ENCODE assay signal across 18 cellular contexts in the genomic region with DNA sequence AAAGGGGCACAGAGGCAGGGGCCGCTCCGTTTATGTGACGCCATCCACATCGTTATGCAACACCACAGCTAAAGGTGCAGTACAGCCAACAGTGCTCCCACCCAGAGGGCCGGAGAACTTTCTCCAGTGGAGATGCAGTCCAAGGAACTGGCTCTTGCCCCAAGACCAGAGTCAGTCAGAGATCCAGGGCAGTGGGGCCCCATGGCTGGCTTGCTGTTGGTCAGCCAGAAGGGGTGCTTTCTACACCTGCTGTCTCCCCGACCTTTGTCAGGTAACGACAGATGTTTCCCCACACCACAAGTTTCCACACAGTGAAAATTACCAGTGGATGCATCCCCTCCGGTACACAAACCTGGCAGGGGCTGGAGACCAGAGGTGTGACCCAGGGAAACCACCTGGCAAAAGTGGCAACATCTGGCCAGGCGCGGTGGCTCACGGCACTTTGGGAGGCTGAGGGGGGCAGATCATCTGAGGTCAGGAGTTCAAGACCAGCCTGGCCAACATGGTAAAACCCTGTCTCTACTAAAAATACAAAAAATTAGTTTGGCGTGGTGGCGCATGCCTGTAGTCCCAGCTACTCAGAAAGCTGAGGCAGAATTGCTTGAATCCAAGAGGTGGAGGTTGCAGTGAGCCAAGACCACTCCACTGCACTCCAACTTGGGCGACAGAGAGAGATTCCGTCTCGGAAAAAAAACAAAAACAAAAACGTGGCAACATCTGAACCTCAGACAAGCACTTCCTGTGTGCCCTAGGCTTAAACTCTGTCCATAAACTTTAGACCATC. TPM values are rescaled to one million over a fixed set of nuclear protein-coding genes. Genes with fewer than 3 reads are reported as not detected.
A peak's percentile ranks its signal among the peaks of the same experiment; 100 is the strongest.
DNase-seq lines count a peak whose midpoint lies in the region; ATAC-seq and TF ChIP-seq lines count a peak whose summit lies in the region.
"Had no signal": no experiment of that assay in that cellular context is flagged by ENCODE, and none has a peak within 500 bp of the region (broad histone marks: within the 10 kb centered on the region; RNA-seq: fewer than 3 reads in every experiment).

No MANE protein-coding gene starts in this region.

- no peak for DNase-seq in SK-N-SH
- DNase-seq in natural killer cell treated with Interleukin-12 subunit alpha and Interleukin-12 subunit beta and Interleukin-15 and Interleukin-18, amount 100 ng/mL, for 72 hours (ENCODE audit: low spot score), result peak; percentile 59
- DNase-seq in natural killer cell, result no peak
- peak; percentile 59 for DNase-seq in osteoblast (ENCODE audit: insufficient read length, low spot score, missing footprints)
- DNase-seq in aorta, result no peak
- no peak for DNase-seq in stimulated activated naive B cell treated with anti-CD40 and anti-IgM and Interleukin-4, amounts not matched to agents 10 μg/mL and 1 μg/mL and 100 μg/mL, for 72 hours
- no peak for DNase-seq in NCI-H128 (lab: John Stamatoyannopoulos, UW; ENCODE audit: unreplicated experiment)
- DNase-seq: Karpas-422, MM.1S, NCI-H1105, NCI-H187, NCI-H446 treated with DMSO at 0.1 percent for 48 hours, NCI-H748 treated with DMSO at 0.1 percent for 48 hours, PC-9 had no signal

- no peak overlapping the region for H3K4me2 ChIP-seq in SK-N-SH
- H3K4me2 ChIP-seq in osteoblast (ENCODE audit: insufficient read depth, low read length), result peak overlapping the region; percentile 4
- H3K4me2 ChIP-seq: BLaER1, PC-9 had no signal

- CTCF ChIA-PET in SK-N-SH (lab: Yijun Ruan, JAX), result interaction anchor here (20.6 kb wide), 1 partner anchor 98 kb away, joined by 807 read pairs; a partner anchor contains a TSS

- peak; percentile 13; the same call in 2 of the 3 replicates for ATAC-seq in SK-N-SH treated with all-trans-retinoic acid at 6 μM for 48 hours
- no peak for ATAC-seq in natural killer cell treated with Interleukin-12 subunit alpha and Interleukin-12 subunit beta and Interleukin-15 and Interleukin-18, amount 100 ng/mL, for 72 hours
- no peak for ATAC-seq in natural killer cell
- ATAC-seq in aorta (ENCODE audit: low FRiP score), result peak; percentile 46
- no peak for ATAC-seq in stimulated activated naive B cell treated with anti-CD40 and anti-IgM and Interleukin-4, amounts not matched to agents 10 μg/mL and 1 μg/mL and 100 μg/mL, for 72 hours (replicated peaks)

- H3K9me3 Mint-ChIP-seq in natural killer cell treated with Interleukin-12 subunit alpha and Interleukin-12 subunit beta and Interleukin-15 and Interleukin-18, amount 100 ng/mL, for 72 hours, result no peaks in the 10 kb centered on the region
- H3K9me3 Mint-ChIP-seq in natural killer cell, result no peaks in the 10 kb centered on the region
- no peaks in the 10 kb centered on the region for H3K9me3 Mint-ChIP-seq in stimulated activated naive B cell treated with anti-CD40 and anti-IgM and Interleukin-4, amounts not matched to agents 10 μg/mL and 1 μg/mL and 100 μg/mL, for 72 hours

- 85% methylated on average over 16 of the region's 17 CpGs for WGBS in SK-N-SH (ENCODE audit: low lambda C conversion rate)
- WGBS in aorta, 2 donors, result 54 to 56% methylated on average over 17 of the region's 17 CpGs

- H3K4me3 Mint-ChIP-seq in natural killer cell treated with Interleukin-12 subunit alpha and Interleukin-12 subunit beta and Interleukin-15 and Interleukin-18, amount 100 ng/mL, for 72 hours, result no peak overlapping the region
- no peak overlapping the region for H3K4me3 Mint-ChIP-seq in natural killer cell
- H3K4me3 Mint-ChIP-seq in stimulated activated naive B cell treated with anti-CD40 and anti-IgM and Interleukin-4, amounts not matched to agents 10 μg/mL and 1 μg/mL and 100 μg/mL, for 72 hours, result no peak overlapping the region

- TF ChIP-seq CTCF in SK-N-SH (IDR thresholded peaks at IDR 0.05) (no peak), natural killer cell (IDR thresholded peaks at IDR 0.05) (no peak), osteoblast (IDR thresholded peaks at IDR 0.05; ENCODE audit: extremely low read depth, low read depth, low read length) (no peak)

- no peaks in the 10 kb centered on the region for H3K9me2 ChIP-seq in SK-N-SH

- H3K4me1 Mint-ChIP-seq in natural killer cell treated with Interleukin-12 subunit alpha and Interleukin-12 subunit beta and Interleukin-15 and Interleukin-18, amount 100 ng/mL, for 72 hours (ENCODE audit: low read depth in 2 of 2), result peaks cover 0 to 4% of the 10 kb centered on the region in 2 donors
- peaks cover 0 to 12% of the 10 kb centered on the region in 2 donors for H3K4me1 Mint-ChIP-seq in natural killer cell
- peaks cover 0 to 2% of the 10 kb centered on the region in 2 donors for H3K4me1 Mint-ChIP-seq in stimulated activated naive B cell treated with anti-CD40 and anti-IgM and Interleukin-4, amounts not matched to agents 10 μg/mL and 1 μg/mL and 100 μg/mL, for 72 hours

- no peak overlapping the region for H3K4me3 ChIP-seq in SK-N-SH (ENCODE audit: low read depth in 2 of 2, low read length in 1 of 2)
- no peak overlapping the region for H3K4me3 ChIP-seq in osteoblast (ENCODE audit: insufficient read depth, low read length)
- H3K4me3 ChIP-seq in aorta (ENCODE audit: low read length in 2 of 2), result no peak overlapping the region
- H3K4me3 ChIP-seq: BLaER1, HAP-1, PC-9 had no signal

- peaks cover 14% of the 10 kb centered on the region for H3F3A ChIP-seq in SK-N-SH (replicated peaks; ENCODE audit: insufficient read depth)

- H3K4me1 ChIP-seq in SK-N-SH (ENCODE audit: control insufficient read depth in 1 of 2, insufficient read depth in 2 of 2, low read depth in 1 of 2, low read length in 1 of 2) (peaks cover 0 to 2% of the 10 kb centered on the region in 2 experiments; a peak in 1 of 4 replicates), osteoblast (ENCODE audit: insufficient read depth, low read length) (no peaks in the 10 kb centered on the region), aorta (ENCODE audit: control insufficient read depth in 1 of 2, insufficient read depth in 2 of 2, low read length in 2 of 2) (no peaks in the 10 kb centered on the region)
- H3K4me1 ChIP-seq: HAP-1 had no signal

- H3K9me3 ChIP-seq in SK-N-SH (no peaks in the 10 kb centered on the region), osteoblast (ENCODE audit: low read depth, low read length) (no peaks in the 10 kb centered on the region), aorta (ENCODE audit: control insufficient read depth, low read length) (no peaks in the 10 kb centered on the region)
- H3K9me3 ChIP-seq: BLaER1, HAP-1 had no signal

- H3K27me3 Mint-ChIP-seq in natural killer cell treated with Interleukin-12 subunit alpha and Interleukin-12 subunit beta and Interleukin-15 and Interleukin-18, amount 100 ng/mL, for 72 hours, result no peaks in the 10 kb centered on the region
- no peaks in the 10 kb centered on the region for H3K27me3 Mint-ChIP-seq in natural killer cell (ENCODE audit: low read depth in 2 of 2)
- no peaks in the 10 kb centered on the region for H3K27me3 Mint-ChIP-seq in stimulated activated naive B cell treated with anti-CD40 and anti-IgM and Interleukin-4, amounts not matched to agents 10 μg/mL and 1 μg/mL and 100 μg/mL, for 72 hours

- intact Hi-C loops in natural killer cell (cut with micrococcal nuclease) (no loop called here), aorta (cut with DNase I) (no loop called here)

- H3K27me3 ChIP-seq in SK-N-SH (ENCODE audit: insufficient read depth) (no peaks in the 10 kb centered on the region), osteoblast (ENCODE audit: insufficient read depth, low read length) (no peaks in the 10 kb centered on the region), aorta (ENCODE audit: control insufficient read depth in 1 of 2, insufficient read depth in 2 of 2, low read length in 1 of 2) (no peaks in the 10 kb centered on the region)
- H3K27me3 ChIP-seq: BLaER1 had no signal

- H4K20me1 ChIP-seq in SK-N-SH (ENCODE audit: insufficient read depth), result no peaks in the 10 kb centered on the region
- H4K20me1 ChIP-seq in osteoblast (ENCODE audit: insufficient read depth, low read length), result peaks cover 2% of the 10 kb centered on the region
- H4K20me1 ChIP-seq: BLaER1 had no signal

- TF ChIP-seq RAD21 in SK-N-SH (IDR thresholded peaks at IDR 0.05; ENCODE audit: low read length), result no peak

- H3K36me3 ChIP-seq in SK-N-SH (replicated peaks in 1 of 2; ENCODE audit: control insufficient read depth in 1 of 2, insufficient read depth in 2 of 2, low read length in 1 of 2) (peaks cover 20 to 24% of the 10 kb centered on the region in 2 experiments), osteoblast (ENCODE audit: insufficient read depth, low read length) (peaks cover 18% of the 10 kb centered on the region), aorta (ENCODE audit: control insufficient read depth in 1 of 2, insufficient read depth in 2 of 2, low read length in 1 of 2) (no peaks in the 10 kb centered on the region)

- H3K9ac ChIP-seq in SK-N-SH, result no peak overlapping the region
- H3K9ac ChIP-seq: BLaER1 had no signal

- H3K79me2 ChIP-seq in SK-N-SH (ENCODE audit: insufficient read depth) (no peaks in the 10 kb centered on the region; the same call in 1 of the 2 replicates), osteoblast (ENCODE audit: insufficient read depth, low read length) (peaks cover 2% of the 10 kb centered on the region)

- H3K27ac ChIP-seq in SK-N-SH (ENCODE audit: low read depth in 2 of 2, low read length in 1 of 2), result no peak overlapping the region
- H3K27ac ChIP-seq in osteoblast (ENCODE audit: low read depth, low read length), result no peak overlapping the region
- no peak overlapping the region for H3K27ac ChIP-seq in aorta (ENCODE audit: low read depth in 1 of 2, low read length in 2 of 2)
- H3K27ac ChIP-seq: 22Rv1, BLaER1, PC-9 had no signal

- POLR2A ChIA-PET in SK-N-SH (lab: Yijun Ruan, JAX), result no interaction called here

- peaks cover 6% of the 10 kb centered on the region for H3K36me3 Mint-ChIP-seq in natural killer cell treated with Interleukin-12 subunit alpha and Interleukin-12 subunit beta and Interleukin-15 and Interleukin-18, amount 100 ng/mL, for 72 hours
- peaks cover 6% of the 10 kb centered on the region for H3K36me3 Mint-ChIP-seq in natural killer cell
- H3K36me3 Mint-ChIP-seq in stimulated activated naive B cell treated with anti-CD40 and anti-IgM and Interleukin-4, amounts not matched to agents 10 μg/mL and 1 μg/mL and 100 μg/mL, for 72 hours, result peaks cover 8 to 9% of the 10 kb centered on the region in 2 donors

- H2AFZ ChIP-seq in SK-N-SH (ENCODE audit: low read depth) (no peak overlapping the region), osteoblast (ENCODE audit: low read length) (no peak overlapping the region)
- H2AFZ ChIP-seq: PC-9 had no signal

- no peak overlapping the region for H3K27ac Mint-ChIP-seq in natural killer cell treated with Interleukin-12 subunit alpha and Interleukin-12 subunit beta and Interleukin-15 and Interleukin-18, amount 100 ng/mL, for 72 hours
- H3K27ac Mint-ChIP-seq in natural killer cell, result no peak overlapping the region
- no peak overlapping the region for H3K27ac Mint-ChIP-seq in stimulated activated naive B cell treated with anti-CD40 and anti-IgM and Interleukin-4, amounts not matched to agents 10 μg/mL and 1 μg/mL and 100 μg/mL, for 72 hours

- no peak for TF ChIP-seq EP300 in SK-N-SH (IDR thresholded peaks at IDR 0.05; ENCODE audit: borderline replicate concordance in 1 of 2, low read depth in 1 of 2, low read length in 1 of 2)

RNA-seq across cellular contexts. Expression of a gene that starts 34.9 kb away (rescaled TPM):
- 99.7 and 100 TPM in 2 replicates for polyA plus RNA-seq in SK-N-SH (2012; rRNA removed)
- polyA plus RNA-seq in SK-N-SH (2012; cell fraction: cytosol; rRNA removed), result 108 and 138 TPM in 2 replicates
- polyA plus RNA-seq in SK-N-SH (2012; cell fraction: nucleus; rRNA removed), result 79.8 and 106 TPM in 2 replicates
- 100 to 1,000 TPM; 198 to 240 TPM for total RNA-seq in natural killer cell treated with Interleukin-12 subunit alpha and Interleukin-12 subunit beta and Interleukin-15 and Interleukin-18, amount 100 ng/mL, for 72 hours
- 100 to 1,000 TPM; 194 to 238 (median 236) TPM for total RNA-seq in natural killer cell
- total RNA-seq in osteoblast, result 90.8 and 100 TPM in 2 replicates
- 100 to 1,000 TPM; 106 to 107 TPM for total RNA-seq in aorta
- 10 to 100 TPM; 54.2 to 59.9 TPM for polyA plus RNA-seq in aorta

Comparison
In these comparisons a context has a peak if more than half of its experiments do, and no peak if none do; other contexts are left out.
1. DNase-seq: peak in natural killer cell treated with Interleukin-12 subunit alpha and Interleukin-12 subunit beta and Interleukin-15 and Interleukin-18, amount 100 ng/mL, for 72 hours (single experiment) and osteoblast (single experiment); none in SK-N-SH (single experiment), natural killer cell (single experiment), aorta (0 of 2), stimulated activated naive B cell treated with anti-CD40 and anti-IgM and Interleukin-4, amounts not matched to agents 10 μg/mL and 1 μg/mL and 100 μg/mL, for 72 hours (single experiment) and NCI-H128 (single experiment).
2. ATAC-seq: peak in SK-N-SH treated with all-trans-retinoic acid at 6 μM for 48 hours (single experiment) and aorta (single experiment); none in natural killer cell treated with Interleukin-12 subunit alpha and Interleukin-12 subunit beta and Interleukin-15 and Interleukin-18, amount 100 ng/mL, for 72 hours (0 of 2), natural killer cell (0 of 3) and stimulated activated naive B cell treated with anti-CD40 and anti-IgM and Interleukin-4, amounts not matched to agents 10 μg/mL and 1 μg/mL and 100 μg/mL, for 72 hours (0 of 2).